19 cellular contexts compared by ENCODE assay signal in genomic region chr3:114307841-114308228, GRCh38. TPM values are rescaled to one million over a fixed set of nuclear protein-coding genes. Genes with fewer than 3 reads are reported as not detected.
A peak's percentile ranks its signal among the peaks of the same experiment; 100 is the strongest.
DNase-seq lines count a peak whose midpoint lies in the region; ATAC-seq and TF ChIP-seq lines count a peak whose summit lies in the region.
"Had no signal": no experiment of that assay in that cellular context is flagged by ENCODE, and none has a peak within 500 bp of the region (broad histone marks: within the 10 kb centered on the region; RNA-seq: fewer than 3 reads in every experiment).

No MANE protein-coding gene starts in this region.

- peak overlapping the region; percentile 78 for H3K4me3 ChIP-seq in CD4-positive, CD25-positive, alpha-beta regulatory T cell (ENCODE audit: low read depth, low read length)
- H3K4me3 ChIP-seq in GM06990 (replicated peaks; ENCODE audit: low read depth, low read length) (peak overlapping the region; percentile 32), MG63 (no peak overlapping the region)
- H3K4me3 ChIP-seq: tibial nerve had no signal

- no peaks in the 10 kb centered on the region for H3K27me3 Mint-ChIP-seq in CD4-positive, CD25-positive, alpha-beta regulatory T cell
- no peaks in the 10 kb centered on the region for H3K27me3 Mint-ChIP-seq in T-helper 17 cell
- no peaks in the 10 kb centered on the region for H3K27me3 Mint-ChIP-seq in effector memory CD8-positive, alpha-beta T cell

- peak overlapping the region; percentile 96 for H3K27ac ChIP-seq in CD4-positive, CD25-positive, alpha-beta regulatory T cell (ENCODE audit: insufficient read depth, low read length, poor library complexity, severe bottlenecking)

- peaks cover 30 to 89% (median 65%) of the 10 kb centered on the region in 4 donors for H3K4me1 Mint-ChIP-seq in CD4-positive, CD25-positive, alpha-beta regulatory T cell
- peaks cover 29% of the 10 kb centered on the region for H3K4me1 Mint-ChIP-seq in T-helper 17 cell
- peaks cover 41 to 63% of the 10 kb centered on the region in 2 donors for H3K4me1 Mint-ChIP-seq in effector memory CD8-positive, alpha-beta T cell (ENCODE audit: low read depth in 2 of 2)

- H3K27ac Mint-ChIP-seq in CD4-positive, CD25-positive, alpha-beta regulatory T cell: peak overlapping the region; percentile 96 to 99 (median 98)
- peak overlapping the region; percentile 99 for H3K27ac Mint-ChIP-seq in T-helper 17 cell
- peak overlapping the region; percentile 84 to 98 for H3K27ac Mint-ChIP-seq in effector memory CD8-positive, alpha-beta T cell

- peak overlapping the region; percentile 65 to 80 (median 80) for H3K4me3 Mint-ChIP-seq in CD4-positive, CD25-positive, alpha-beta regulatory T cell
- H3K4me3 Mint-ChIP-seq in T-helper 17 cell: peak overlapping the region; percentile 82
- peak overlapping the region; percentile 25 to 66 for H3K4me3 Mint-ChIP-seq in effector memory CD8-positive, alpha-beta T cell

- H3K4me1 ChIP-seq in CD4-positive, CD25-positive, alpha-beta regulatory T cell (ENCODE audit: control insufficient read depth, insufficient read depth, low read length, poor library complexity, severe bottlenecking): peaks cover 72% of the 10 kb centered on the region
- H3K4me1 ChIP-seq: tibial nerve had no signal

- intact Hi-C loops in posterior cingulate gyrus (cut with DNase I): no loop called here

- peaks cover 51% of the 10 kb centered on the region for H3K36me3 Mint-ChIP-seq in CD4-positive, CD25-positive, alpha-beta regulatory T cell
- peaks cover 2% of the 10 kb centered on the region for H3K36me3 Mint-ChIP-seq in T-helper 17 cell (ENCODE audit: low read depth)
- H3K36me3 Mint-ChIP-seq in effector memory CD8-positive, alpha-beta T cell (ENCODE audit: insufficient read depth): peaks cover 39% of the 10 kb centered on the region

- peaks cover 35% of the 10 kb centered on the region for H3K36me3 ChIP-seq in CD4-positive, CD25-positive, alpha-beta regulatory T cell (ENCODE audit: control insufficient read depth, insufficient read depth, low read length)
- H3K36me3 ChIP-seq in GM06990 (ENCODE audit: control insufficient read depth, insufficient read depth, low read length): no peaks in the 10 kb centered on the region
- no peaks in the 10 kb centered on the region for H3K36me3 ChIP-seq in MG63
- H3K36me3 ChIP-seq: tibial nerve had no signal

- DNase-seq in CD4-positive, CD25-positive, alpha-beta regulatory T cell: peak in 1 of 3 donors; percentile 46
- DNase-seq in GM06990 (ENCODE audit: extremely low read depth, insufficient read length) (peak; percentile 24), T-helper 17 cell (no peak), AML-193 (lab: John Stamatoyannopoulos, UW) (no peak), amygdala (lab: John Stamatoyannopoulos, UW) (no peak), posterior cingulate gyrus (no peak), MG63 (no peak)
- no peak for DNase-seq in effector memory CD8-positive, alpha-beta T cell
- DNase-seq: DMS 273 treated with DMSO at 0.1 percent for 48 hours; GDM1; H7; hippocampal formation; kidney; NCI-H1417 treated with DMSO at 0.1 percent for 48 hours; NCI-H226; NK-92 treated with Interleukin-12 subunit alpha and Interleukin-12 subunit beta, amount 100 ng/mL, for 24 hours had no signal

- no peaks in the 10 kb centered on the region for H3K9me3 ChIP-seq in CD4-positive, CD25-positive, alpha-beta regulatory T cell (ENCODE audit: control insufficient read depth in 2 of 2, low read length in 2 of 2)
- H3K9me3 ChIP-seq in T-helper 17 cell (ENCODE audit: control insufficient read depth, low read length, poor library complexity, severe bottlenecking) (no peaks in the 10 kb centered on the region), MG63 (no peaks in the 10 kb centered on the region)
- H3K9me3 ChIP-seq: tibial nerve had no signal

- no peak for ATAC-seq in CD4-positive, CD25-positive, alpha-beta regulatory T cell (ENCODE audit: low read depth in 2 of 2)
- no peak for ATAC-seq in T-helper 17 cell
- ATAC-seq in effector memory CD8-positive, alpha-beta T cell (replicated peaks): no peak
- ATAC-seq: Right ventricle myocardium inferior had no signal

- no peaks in the 10 kb centered on the region for H3K27me3 ChIP-seq in CD4-positive, CD25-positive, alpha-beta regulatory T cell (ENCODE audit: control insufficient read depth, insufficient read depth, low read length)
- H3K27me3 ChIP-seq in GM06990 (replicated peaks; ENCODE audit: control insufficient read depth, insufficient read depth, low read length): no peaks in the 10 kb centered on the region
- H3K27me3 ChIP-seq in MG63: no peaks in the 10 kb centered on the region
- H3K27me3 ChIP-seq: tibial nerve had no signal

- no peak for TF ChIP-seq CTCF in GM06990 (IDR thresholded peaks at IDR 0.05; ENCODE audit: insufficient read depth, low read length, poor library complexity, severe bottlenecking)

- peaks cover 0 to 1% (median 0%) of the 10 kb centered on the region in 7 donors for H3K9me3 Mint-ChIP-seq in CD4-positive, CD25-positive, alpha-beta regulatory T cell
- no peaks in the 10 kb centered on the region for H3K9me3 Mint-ChIP-seq in effector memory CD8-positive, alpha-beta T cell

RNA-seq across cellular contexts. Expression of gene TIGIT, which starts 14.0 kb away (rescaled TPM):
- total RNA-seq in CD4-positive, CD25-positive, alpha-beta regulatory T cell: 72.8 TPM
- 100 to 1,000 TPM; 210 to 246 (median 236) TPM for polyA plus RNA-seq in CD4-positive, CD25-positive, alpha-beta regulatory T cell
- 10 to 100 TPM; 11.6 to 13.3 TPM for total RNA-seq in T-helper 17 cell
- total RNA-seq in MG63 (2014; rRNA removed; shearing (Covaris generic); ENCODE audit: low replicate concordance): not detected in 2 replicates
- total RNA-seq: H7, pulmonary artery endothelial cell, Right ventricle myocardium inferior had no signal

Comparison
In these comparisons a context has a peak if more than half of its experiments do, and no peak if none do; other contexts are left out.
1. RNA of gene TIGIT, which starts 14.0 kb away (total RNA-seq): 72.8 TPM in CD4-positive, CD25-positive, alpha-beta regulatory T cell (single experiment) and 11.6 to 13.3 TPM in T-helper 17 cell; not detected in MG63; every median in the first group is over 10 times any median in the second.
2. Peak in every context shown above with its lines, with median percentiles within 50 percentile points of each other: H3K27ac Mint-ChIP-seq and H3K4me3 Mint-ChIP-seq.